Comparison of ENCODE assay signal across 8 cellular contexts in genomic region chr10:44864042-44864436, GRCh38. TPM values are rescaled to one million over a fixed set of nuclear protein-coding genes. Genes with fewer than 3 reads are reported as not detected.
A peak's percentile ranks its signal among the peaks of the same experiment; 100 is the strongest.
DNase-seq lines count a peak whose midpoint lies in the region; ATAC-seq, FAIRE-seq and TF ChIP-seq lines count a peak whose summit lies in the region.

No MANE protein-coding gene starts in this region.

- TF ChIP-seq EP300 in A549 (IDR thresholded peaks at IDR 0.05): no peak

- no peak overlapping the region for H3K9ac ChIP-seq in HCT116 (ENCODE audit: low read length)

- H3K4me1 ChIP-seq in A549 (peaks cover 7% of the 10 kb centered on the region; the same call in 2 of the 3 replicates), HCT116 (ENCODE audit: control insufficient read depth in 1 of 2, insufficient read depth in 2 of 2, low read length in 2 of 2) (peaks cover 10 to 18% of the 10 kb centered on the region in 2 experiments)

- TF ChIP-seq POLR2A in A549 (IDR thresholded peaks at IDR 0.05; ENCODE audit: low read length) (no peak), HCT116 (IDR thresholded peaks at IDR 0.05; ENCODE audit: borderline replicate concordance, extremely low read depth, insufficient read depth, insufficient read length) (no peak)

- H3K4me3 ChIP-seq in A549: peak overlapping the region; percentile 54; the same call in 1 of the 3 replicates
- peak overlapping the region in 1 of 2 experiments; percentile 51; a peak in 3 of 4 replicates for H3K4me3 ChIP-seq in HCT116 (replicated peaks in 1 of 2; ENCODE audit: low read depth in 1 of 2, low read length in 2 of 2)

- H3K36me3 Mint-ChIP-seq in activated naive CD8-positive, alpha-beta T cell treated with anti-CD3 and anti-CD28 coated beads, Interleukin-2, amount 50 U/mL, for 24 hours (ENCODE audit: low read depth): no peaks in the 10 kb centered on the region

- BruUV-seq in HCT116 (replicated peaks; lab: Mats Ljungman, UMichigan): no TSS peak

- H3K27ac ChIP-seq in A549 (peak overlapping the region; percentile 53 to 72; a peak in 4 of 6 replicates), HCT116 (ENCODE audit: low read depth, low read length) (no peak overlapping the region)

- H3K9me3 Mint-ChIP-seq in activated naive CD8-positive, alpha-beta T cell treated with anti-CD3 and anti-CD28 coated beads, Interleukin-2, amount 50 U/mL, for 24 hours: no peaks in the 10 kb centered on the region

- TF ChIP-seq RAD21 in A549 (conservative IDR thresholded peaks at IDR 0.05 in 1 of 2, IDR thresholded peaks at IDR 0.05 in 1 of 2) (no peak), HCT116 (IDR thresholded peaks at IDR 0.05; ENCODE audit: low read depth) (no peak)

- ATAC-seq in A549 (no peak), HCT116 (peak; percentile 31), GM19395 (IDR thresholded peaks at IDR 0.05; ENCODE audit: unreplicated experiment) (no peak), GM21737 (IDR thresholded peaks at IDR 0.05; ENCODE audit: unreplicated experiment) (no peak)
- no peak for ATAC-seq in activated naive CD8-positive, alpha-beta T cell treated with anti-CD3 and anti-CD28 coated beads, Interleukin-2, amount 50 U/mL, for 24 hours

- DNase-seq in A549 (ENCODE audit: low read depth in 1 of 2, low spot score in 1 of 2) (no peak), HCT116 (ENCODE audit: low read depth, low spot score) (no peak), iPS-NIHi11 (ENCODE audit: low spot score) (peak; percentile 49), LoVo (ENCODE audit: low spot score) (no peak)
- DNase-seq in activated naive CD8-positive, alpha-beta T cell treated with anti-CD3 and anti-CD28 coated beads, Interleukin-2, amount 50 U/mL, for 24 hours: no peak
- DNase-seq in stimulated activated naive CD4-positive, alpha-beta T cell treated with Interleukin-2 at 50 U/mL for 16 hours (lab: John Stamatoyannopoulos, UW): peak; percentile 11

- H4K20me1 ChIP-seq in HCT116 (ENCODE audit: insufficient read depth): no peaks in the 10 kb centered on the region

- H3K36me3 ChIP-seq in HCT116 (ENCODE audit: control insufficient read depth in 1 of 2, insufficient read depth in 2 of 2, low read length in 2 of 2): no peaks in the 10 kb centered on the region

- intact Hi-C loops in HCT116 (cut with micrococcal nuclease): loop anchor here (2.0 to 10.0 kb wide), 3 partner anchors 479 to 1193 kb away; partner anchors contain the start of gene CXCL12

- H3K4me2 ChIP-seq in A549 (peak overlapping the region; percentile 97), HCT116 (ENCODE audit: low read length) (peak overlapping the region; percentile 84)

- peaks cover 14% of the 10 kb centered on the region for H3K4me1 Mint-ChIP-seq in activated naive CD8-positive, alpha-beta T cell treated with anti-CD3 and anti-CD28 coated beads, Interleukin-2, amount 50 U/mL, for 24 hours

- H3K27ac Mint-ChIP-seq in activated naive CD8-positive, alpha-beta T cell treated with anti-CD3 and anti-CD28 coated beads, Interleukin-2, amount 50 U/mL, for 24 hours: no peak overlapping the region

- no peak for FAIRE-seq in A549 (lab: Jason Lieb, UNC)

- TF ChIP-seq CTCF in A549 (IDR thresholded peaks at IDR 0.05) (no peak), HCT116 (IDR thresholded peaks at IDR 0.05 in 2 of 3, conservative IDR thresholded peaks at IDR 0.05 in 1 of 3; ENCODE audit: borderline replicate concordance in 1 of 3, insufficient read depth in 1 of 3, low read depth in 2 of 3, low read length in 2 of 3) (no peak)

- H3K27me3 Mint-ChIP-seq in activated naive CD8-positive, alpha-beta T cell treated with anti-CD3 and anti-CD28 coated beads, Interleukin-2, amount 50 U/mL, for 24 hours: peaks cover 44% of the 10 kb centered on the region

- H3K9me2 ChIP-seq in HCT116 (ENCODE audit: insufficient read depth): no peaks in the 10 kb centered on the region

- no peaks in the 10 kb centered on the region for H3K79me2 ChIP-seq in HCT116 (ENCODE audit: insufficient read depth, low read length)

- RAD21 ChIA-PET in HCT116 (lab: Charles Lee; ENCODE audit: low non-redundant PET in 1 of 2, low total read pairs in 2 of 2, uncharacterized antibody in 2 of 2, unreplicated experiment in 2 of 2): no interaction called here

- POLR2A ChIA-PET in A549 (lab: Yijun Ruan, JAX) (no interaction called here), HCT116 (lab: Charles Lee) (no interaction called here)

- H3K9me3 ChIP-seq in A549 (no peaks in the 10 kb centered on the region), HCT116 (ENCODE audit: control insufficient read depth in 1 of 2, insufficient read depth in 1 of 2, low read depth in 1 of 2, low read length in 2 of 2) (no peaks in the 10 kb centered on the region)

- CTCF ChIA-PET in A549 (lab: Yijun Ruan, JAX): interaction anchor here (0.6 to 3.5 kb wide), 22 partner anchors 9 to 1197 kb away, joined by 3 to 36 read pairs (median 4); no protein-coding TSS in a partner anchor
- CTCF ChIA-PET in HCT116 (lab: Charles Lee): no interaction called here

- 91% methylated on average over 17 of the region's 17 CpGs for WGBS in A549 (ENCODE audit: missing lambda C conversion rate)

- H3K27me3 ChIP-seq in HCT116 (ENCODE audit: insufficient read depth, low read length): peaks cover 7% of the 10 kb centered on the region; the same call in 1 of the 2 replicates

- H3K4me3 Mint-ChIP-seq in activated naive CD8-positive, alpha-beta T cell treated with anti-CD3 and anti-CD28 coated beads, Interleukin-2, amount 50 U/mL, for 24 hours: peak overlapping the region; percentile 83

- H2AFZ ChIP-seq in HCT116 (ENCODE audit: low read depth, low read length, poor library complexity, severe bottlenecking): peak overlapping the region; percentile 63

TF ChIP-seq in A549, 52 proteins besides CTCF, POLR2A, EP300 and RAD21 (continues in another document):
- TF ChIP-seq ZFP36 (IDR thresholded peaks at IDR 0.05; ENCODE audit: borderline replicate concordance, partially characterized antibody): no peak
- no peak for TF ChIP-seq ZC3H11A (IDR thresholded peaks at IDR 0.05)
- no peak for TF ChIP-seq CHD4 (IDR thresholded peaks at IDR 0.05; ENCODE audit: borderline replicate concordance)
- no peak for TF ChIP-seq USF2 (IDR thresholded peaks at IDR 0.05)

TF ChIP-seq in HCT116, 20 proteins besides CTCF, POLR2A, EP300 and RAD21:
- TF ChIP-seq MAX (IDR thresholded peaks at IDR 0.05) (peak; percentile 32; the same call in 1 of the 2 replicates), ATF3 (IDR thresholded peaks at IDR 0.05) (no peak)
TF ChIP-seq in HCT116: peak in this region for 1.

RNA-seq across cellular contexts. Expression of gene TMEM72, which starts 47.1 kb away (rescaled TPM):
- polyA plus RNA-seq in A549 (2011; rRNA removed): not detected in 2 replicates
- polyA plus RNA-seq in A549 (2012; cell fraction: cytosol; rRNA removed): not detected in 2 replicates
- not detected in 2 replicates for polyA plus RNA-seq in A549 (2012; cell fraction: nucleus; rRNA removed)
- polyA plus RNA-seq in A549 (2017; fragmentation: RNase III; extraction: RNeasy Plus Mini Kit Qiagen cat#74134 plus additional on column Dnase treatment): not detected in 3 replicates
- polyA minus RNA-seq in A549 (2011; rRNA and poly(A)+ RNA removed): not detected in 2 replicates
- not detected for total RNA-seq in HCT116 (2021; ENCODE audit: unreplicated experiment)
- polyA plus RNA-seq in HCT116 (2012): not detected in 2 replicates

Comparison
In these comparisons a context has a peak if more than half of its experiments do, and no peak if none do; other contexts are left out.
1. DNase-seq: peak in iPS-NIHi11 (single experiment) and stimulated activated naive CD4-positive, alpha-beta T cell treated with Interleukin-2 at 50 U/mL for 16 hours (single experiment); none in A549 (0 of 2), HCT116 (single experiment), activated naive CD8-positive, alpha-beta T cell treated with anti-CD3 and anti-CD28 coated beads, Interleukin-2, amount 50 U/mL, for 24 hours (single experiment) and LoVo (single experiment).
2. Of the 6 proteins assayed by ChIP-seq in both A549 and HCT116: peak only in A549: none; only in HCT116: MAX; in both: none; in neither: 5.